In genomic region chr3:112013058-112013783, GRCh38 we compare ENCODE assay signal across 1 cellular context.
TF ChIP-seq lines count a peak whose summit lies in the region.

No MANE protein-coding gene starts in this region.

TF ChIP-seq in HepG2, 621 proteins besides CTCF, POLR2A, EP300 and RAD21 (continued from another document):
- peak; percentile 51 for TF ChIP-seq ZNF687 (CRISPR knock-in tag; IDR thresholded peaks at IDR 0.05)
- TF ChIP-seq, protein P1, sequence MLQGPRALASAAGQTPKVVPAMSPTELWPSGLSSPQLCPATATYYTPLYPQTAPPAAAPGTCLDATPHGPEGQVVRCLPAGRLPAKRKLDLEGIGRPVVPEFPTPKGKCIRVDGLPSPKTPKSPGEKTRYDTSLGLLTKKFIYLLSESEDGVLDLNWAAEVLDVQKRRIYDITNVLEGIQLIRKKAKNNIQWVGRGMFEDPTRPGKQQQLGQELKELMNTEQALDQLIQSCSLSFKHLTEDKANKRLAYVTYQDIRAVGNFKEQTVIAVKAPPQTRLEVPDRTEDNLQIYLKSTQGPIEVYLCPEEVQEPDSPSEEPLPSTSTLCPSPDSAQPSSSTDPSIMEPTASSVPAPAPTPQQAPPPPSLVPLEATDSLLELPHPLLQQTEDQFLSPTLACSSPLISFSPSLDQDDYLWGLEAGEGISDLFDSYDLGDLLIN (CRISPR knock-in tag; IDR thresholded peaks at IDR 0.05; ENCODE audit: borderline replicate concordance) = no peak
- TF ChIP-seq NFE2L1 (CRISPR knock-in tag; IDR thresholded peaks at IDR 0.05; ENCODE audit: borderline replicate concordance) = no peak
- TF ChIP-seq ZNF44 (CRISPR knock-in tag; IDR thresholded peaks at IDR 0.05) = no peak
- TF ChIP-seq MAFF (IDR thresholded peaks at IDR 0.05; ENCODE audit: low read depth, low read length) = peak; percentile 79
- TF ChIP-seq ZNF547 (CRISPR knock-in tag; IDR thresholded peaks at IDR 0.05) = no peak
- TF ChIP-seq ZFP37 (CRISPR knock-in tag; IDR thresholded peaks at IDR 0.05; ENCODE audit: borderline replicate concordance) = no peak
- no peak for TF ChIP-seq ZNF276 (CRISPR knock-in tag; IDR thresholded peaks at IDR 0.05; ENCODE audit: low read depth)
- TF ChIP-seq ZFP90 (CRISPR knock-in tag; IDR thresholded peaks at IDR 0.05; ENCODE audit: borderline replicate concordance) = no peak
- TF ChIP-seq HINFP (CRISPR knock-in tag; IDR thresholded peaks at IDR 0.05; ENCODE audit: low read depth) = no peak
- no peak for TF ChIP-seq MIER2 (CRISPR knock-in tag; IDR thresholded peaks at IDR 0.05)
- no peak for TF ChIP-seq ZNF281 (CRISPR knock-in tag; IDR thresholded peaks at IDR 0.05; ENCODE audit: borderline replicate concordance)
- TF ChIP-seq, protein P2, sequence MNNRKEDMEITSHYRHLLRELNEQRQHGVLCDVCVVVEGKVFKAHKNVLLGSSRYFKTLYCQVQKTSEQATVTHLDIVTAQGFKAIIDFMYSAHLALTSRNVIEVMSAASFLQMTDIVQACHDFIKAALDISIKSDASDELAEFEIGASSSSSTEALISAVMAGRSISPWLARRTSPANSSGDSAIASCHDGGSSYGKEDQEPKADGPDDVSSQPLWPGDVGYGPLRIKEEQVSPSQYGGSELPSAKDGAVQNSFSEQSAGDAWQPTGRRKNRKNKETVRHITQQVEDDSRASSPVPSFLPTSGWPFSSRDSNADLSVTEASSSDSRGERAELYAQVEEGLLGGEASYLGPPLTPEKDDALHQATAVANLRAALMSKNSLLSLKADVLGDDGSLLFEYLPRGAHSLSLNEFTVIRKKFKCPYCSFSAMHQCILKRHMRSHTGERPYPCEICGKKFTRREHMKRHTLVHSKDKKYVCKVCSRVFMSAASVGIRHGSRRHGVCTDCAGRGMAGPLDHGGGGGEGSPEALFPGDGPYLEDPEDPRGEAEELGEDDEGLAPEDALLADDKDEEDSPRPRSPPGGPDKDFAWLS (CRISPR knock-in tag; IDR thresholded peaks at IDR 0.05; ENCODE audit: borderline replicate concordance) = no peak
- TF ChIP-seq KMT2A (CRISPR knock-in tag; IDR thresholded peaks at IDR 0.05) = no peak
- TF ChIP-seq GATA4 (IDR thresholded peaks at IDR 0.05; ENCODE audit: borderline replicate concordance, low read depth) = no peak
- no peak for TF ChIP-seq DPF2 (CRISPR knock-in tag; IDR thresholded peaks at IDR 0.05; ENCODE audit: borderline replicate concordance, low read depth)
- no peak for TF ChIP-seq ATF4 (CRISPR knock-in tag; IDR thresholded peaks at IDR 0.05)
- no peak for TF ChIP-seq ZNF672 (CRISPR knock-in tag; IDR thresholded peaks at IDR 0.05)
- TF ChIP-seq TARDBP (CRISPR knock-in tag; IDR thresholded peaks at IDR 0.05) = no peak
- TF ChIP-seq SSRP1 (CRISPR knock-in tag; IDR thresholded peaks at IDR 0.05) = no peak
- no peak for TF ChIP-seq ZXDC (CRISPR knock-in tag; IDR thresholded peaks at IDR 0.05)
- TF ChIP-seq PPARG (CRISPR knock-in tag; conservative IDR thresholded peaks at IDR 0.05) = no peak
- TF ChIP-seq ZMAT3 (CRISPR knock-in tag; conservative IDR thresholded peaks at IDR 0.05) = no peak
- TF ChIP-seq MXI1 (IDR thresholded peaks at IDR 0.05; ENCODE audit: borderline replicate concordance, low read depth, low read length) = no peak
- TF ChIP-seq DNMT1 (CRISPR knock-in tag; IDR thresholded peaks at IDR 0.05) = no peak
- TF ChIP-seq PHF21A (CRISPR knock-in tag; IDR thresholded peaks at IDR 0.05) = peak; percentile 38; the same call in 1 of the 2 replicates
- TF ChIP-seq ATAD3A (CRISPR knock-in tag; IDR thresholded peaks at IDR 0.05) = no peak
- TF ChIP-seq ZHX2 (IDR thresholded peaks at IDR 0.05; ENCODE audit: low read depth) = no peak
- TF ChIP-seq ZHX2 (CRISPR knock-in tag; IDR thresholded peaks at IDR 0.05; ENCODE audit: borderline replicate concordance) = no peak
- peak; percentile 33; the same call in 1 of the 2 replicates for TF ChIP-seq MAFG (CRISPR knock-in tag; IDR thresholded peaks at IDR 0.05)
- TF ChIP-seq SPEN (CRISPR knock-in tag; IDR thresholded peaks at IDR 0.05; ENCODE audit: low read depth) = no peak
- no peak for TF ChIP-seq ZNF253 (CRISPR knock-in tag; IDR thresholded peaks at IDR 0.05; ENCODE audit: borderline replicate concordance)
- no peak for TF ChIP-seq BRD4 (CRISPR knock-in tag; IDR thresholded peaks at IDR 0.05)
- TF ChIP-seq HNRNPUL1 (IDR thresholded peaks at IDR 0.05; ENCODE audit: low read depth, low read length) = no peak
